Comparison of ENCODE assay signal across 17 cellular contexts in the genomic region with DNA sequence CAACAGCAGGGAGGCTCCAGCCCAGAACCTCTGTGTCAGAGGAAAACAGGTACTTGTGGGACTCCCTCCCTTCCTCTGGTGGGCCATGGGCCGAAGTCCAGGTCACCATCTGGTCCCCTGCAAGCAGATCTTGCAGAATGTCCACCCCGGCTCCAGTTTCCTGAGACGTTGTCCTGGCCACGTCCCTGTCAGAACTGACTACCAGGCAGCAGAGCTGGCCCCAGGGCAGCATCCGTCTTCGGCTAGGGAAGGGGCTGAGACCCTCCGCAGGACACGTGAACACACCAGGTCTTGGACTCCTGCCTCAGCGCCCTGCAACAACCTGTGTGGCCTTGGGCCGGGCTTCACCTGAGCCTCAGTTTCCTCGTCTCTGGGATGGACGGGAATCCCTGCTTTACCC. TPM values are rescaled to one million over a fixed set of nuclear protein-coding genes. Genes with fewer than 3 reads are reported as not detected.
A peak's percentile ranks its signal among the peaks of the same experiment; 100 is the strongest.
DNase-seq lines count a peak whose midpoint lies in the region; ATAC-seq, FAIRE-seq and TF ChIP-seq lines count a peak whose summit lies in the region.
"Had no signal": no experiment of that assay in that cellular context is flagged by ENCODE, and none has a peak within 500 bp of the region (broad histone marks: within the 10 kb centered on the region; RNA-seq: fewer than 3 reads in every experiment).

No MANE protein-coding gene starts in this region.

- no peak overlapping the region for H3K14ac ChIP-seq in H1 (ENCODE audit: insufficient read length)

- intact Hi-C loops in HepG2 (cut with micrococcal nuclease; ENCODE audit: unreplicated experiment) = no loop called here
- intact Hi-C loops in right lobe of liver (cut with DNase I) = no loop called here

- H4K91ac ChIP-seq in H1 (replicated peaks; ENCODE audit: insufficient read length, low read length) = no peak overlapping the region

- H3K4me2 ChIP-seq in HepG2 (ENCODE audit: low read depth, low read length) = peak overlapping the region; percentile 41
- H3K4me2 ChIP-seq in H1 (ENCODE audit: insufficient read depth in 1 of 2, low read depth in 2 of 2, low read length in 2 of 2) = no peak overlapping the region
- H3K4me2 ChIP-seq: KMS-11 had no signal

- CTCF ChIA-PET in HepG2 (lab: Yijun Ruan, JAX; ENCODE audit: low intra/inter-chr PET ratio, low total read pairs) = no interaction called here
- CTCF ChIA-PET in H1 (lab: Charles Lee; ENCODE audit: partially characterized antibody) = interaction anchor here (0.9 to 2.3 kb wide), 4 partner anchors 8 to 20 kb away, joined by 3 to 6 read pairs (median 4); no protein-coding TSS in a partner anchor

- no peaks in the 10 kb centered on the region for H3K79me1 ChIP-seq in H1 (ENCODE audit: low read depth, low read length)

- no peak overlapping the region for H4K5ac ChIP-seq in H1 (ENCODE audit: insufficient read length, low read depth, low read length)

- H2BK120ac ChIP-seq in H1 (replicated peaks; ENCODE audit: low read depth, low read length) = no peak overlapping the region

- in situ Hi-C loops in HepG2 (cut with HindIII; ENCODE audit: extremely low pct_ligation_motif_present, low pct_unique_long_range_greater_than_20kb) = no loop called here

- no peak for TF ChIP-seq POLR2A in HepG2 (IDR thresholded peaks at IDR 0.05; ENCODE audit: insufficient read depth in 1 of 2, low read depth in 2 of 2, low read length in 2 of 2)
- TF ChIP-seq POLR2A in right lobe of liver (IDR thresholded peaks at IDR 0.05) = no peak
- no peak for TF ChIP-seq POLR2A in H1 (IDR thresholded peaks at IDR 0.05; ENCODE audit: control extremely low read depth in 1 of 2, low read depth in 2 of 2, low read length in 2 of 2)

- no peak overlapping the region for H2BK15ac ChIP-seq in H1 (ENCODE audit: low read length)

- no peak overlapping the region for H2AFZ ChIP-seq in HepG2 (ENCODE audit: low read length)
- no peak overlapping the region for H2AFZ ChIP-seq in H1 (ENCODE audit: low read length)
- H2AFZ ChIP-seq: GM23248 had no signal

- no peak for TF ChIP-seq CTCF in HepG2 (CRISPR knock-in tag; IDR thresholded peaks at IDR 0.05)
- TF ChIP-seq CTCF in right lobe of liver (IDR thresholded peaks at IDR 0.05) = no peak
- no peak for TF ChIP-seq CTCF in H1 (IDR thresholded peaks at IDR 0.05; ENCODE audit: control extremely low read depth in 1 of 3, insufficient read depth in 1 of 3, low read depth in 1 of 3, low read length in 3 of 3)
- no peak for TF ChIP-seq CTCF in neutrophil (IDR thresholded peaks at IDR 0.05)
- no peak for TF ChIP-seq CTCF in coronary artery (IDR thresholded peaks at IDR 0.05)

- H3K9me3 ChIP-seq in HepG2 (ENCODE audit: low read length) = no peaks in the 10 kb centered on the region
- no peaks in the 10 kb centered on the region for H3K9me3 ChIP-seq in right lobe of liver
- no peaks in the 10 kb centered on the region for H3K9me3 ChIP-seq in H1 (ENCODE audit: insufficient read depth in 2 of 2, low read depth in 1 of 2, low read length in 1 of 2)
- no peaks in the 10 kb centered on the region for H3K9me3 ChIP-seq in neutrophil
- H3K9me3 ChIP-seq: BLaER1 treated with 17β-estradiol and CSF1 and Interleukin-3, amounts not matched to agents 10 nM and 100 nM had no signal

- ATAC-seq in HepG2 (no peak; the same call in 1 of the 3 replicates), right lobe of liver (no peak), GM21381 (IDR thresholded peaks at IDR 0.05; ENCODE audit: unreplicated experiment) (no peak)

- H2BK20ac ChIP-seq in H1 (ENCODE audit: low read length) = no peak overlapping the region

- no peaks in the 10 kb centered on the region for H3K79me2 ChIP-seq in HepG2 (ENCODE audit: insufficient read depth, low read length)
- H3K79me2 ChIP-seq in H1 (ENCODE audit: control insufficient read depth in 1 of 2, insufficient read depth in 2 of 2, low read length in 2 of 2) = no peaks in the 10 kb centered on the region

- no peak overlapping the region for H2BK5ac ChIP-seq in H1 (ENCODE audit: low read depth, low read length)

- H3K23ac ChIP-seq in H1 (ENCODE audit: insufficient read length) = no peak overlapping the region

- no peak overlapping the region for H3K56ac ChIP-seq in H1 (replicated peaks; ENCODE audit: insufficient read length, low read depth, low read length)

- no peak overlapping the region for H3K4ac ChIP-seq in H1 (replicated peaks; ENCODE audit: insufficient read length, low read depth, low read length)

- BruUV-seq in HepG2 (replicated peaks; lab: Mats Ljungman, UMichigan) = no TSS peak

- H2BK12ac ChIP-seq in H1 (ENCODE audit: low read depth, low read length) = no peak overlapping the region; the same call in 1 of the 2 replicates

- no peak overlapping the region for H2AK5ac ChIP-seq in H1 (ENCODE audit: low read depth, low read length)

- H4K20me1 ChIP-seq in HepG2 (ENCODE audit: insufficient read depth, low read length) = no peaks in the 10 kb centered on the region
- no peaks in the 10 kb centered on the region for H4K20me1 ChIP-seq in H1 (replicated peaks in 1 of 2; ENCODE audit: control insufficient read depth in 1 of 2, insufficient read depth in 2 of 2, low read length in 2 of 2)
- H4K20me1 ChIP-seq: BLaER1 treated with 17β-estradiol and CSF1 and Interleukin-3, amounts not matched to agents 10 nM and 100 nM had no signal

- H3K27me3 ChIP-seq in HepG2 (ENCODE audit: control insufficient read depth in 1 of 2, insufficient read depth in 2 of 2, low read length in 2 of 2) = peaks cover 2 to 54% of the 10 kb centered on the region in 2 experiments; a peak in 4 of 5 replicates
- no peaks in the 10 kb centered on the region for H3K27me3 ChIP-seq in right lobe of liver
- H3K27me3 ChIP-seq in H1 (replicated peaks in 1 of 4; ENCODE audit: control insufficient read depth in 3 of 4, extremely low read depth in 1 of 4, insufficient read depth in 3 of 4, low read length in 3 of 4) = peaks cover 0 to 7% (median under 1%) of the 10 kb centered on the region in 4 experiments; a peak in 2 of 7 replicates
- H3K27me3 ChIP-seq in neutrophil = peaks cover 20% of the 10 kb centered on the region

- no peak overlapping the region for H3K9ac ChIP-seq in HepG2 (ENCODE audit: insufficient read depth, low read depth, low read length)
- H3K9ac ChIP-seq in H1 (replicated peaks in 1 of 4; ENCODE audit: extremely low read depth in 1 of 4, low read depth in 3 of 4, low read length in 3 of 4) = no peak overlapping the region
- H3K9ac ChIP-seq: GM23248, KMS-11 had no signal

- DNase-seq in HepG2 (ENCODE audit: low spot score) (no peak), right lobe of liver (no peak), H1 (ENCODE audit: low read depth in 1 of 2, low spot score in 2 of 2) (no peak), coronary artery (ENCODE audit: low spot score) (no peak), COR-L47 (lab: John Stamatoyannopoulos, UW) (no peak)
- DNase-seq: ACHN; CD4-positive, alpha-beta T cell; DMS153; DND-41; GDM1; GM23248; H7 had no signal

- TF ChIP-seq EP300 in HepG2 (IDR thresholded peaks at IDR 0.05; ENCODE audit: low read depth in 2 of 2, low read length in 2 of 2) (no peak), HepG2 (CRISPR knock-in tag; IDR thresholded peaks at IDR 0.05; ENCODE audit: borderline replicate concordance) (no peak), H1 (IDR thresholded peaks at IDR 0.05; ENCODE audit: borderline replicate concordance in 1 of 2, low read depth in 2 of 2, low read length in 2 of 2) (no peak)

- 27% methylated on average over 11 of the region's 12 CpGs for WGBS in HepG2 (ENCODE audit: low lambda C conversion rate)
- no CpG with 5 or more reads among the region's 12 CpGs for WGBS in right lobe of liver (ENCODE audit: insufficient coverage, low coverage, low lambda C conversion rate, missing lambda C conversion rate)
- 83% methylated on average over 12 of the region's 12 CpGs; no CpG with 5 or more reads in 1 of the 2 experiments for WGBS in H1 (ENCODE audit: extremely low coverage in 1 of 2, insufficient coverage in 1 of 2, insufficient read length in 1 of 2, insufficient replicate concordance in 2 of 2, low coverage in 1 of 2, low lambda C conversion rate in 2 of 2, missing lambda C conversion rate in 1 of 2), 2 experiments

- H4K8ac ChIP-seq in H1 (ENCODE audit: extremely low read depth, insufficient read depth, low read length) = peak overlapping the region; percentile 69; the same call in 1 of the 2 replicates

- H3K27ac ChIP-seq in HepG2 (ENCODE audit: extremely low read length, insufficient read depth, low read length) = no peak overlapping the region
- H3K27ac ChIP-seq in right lobe of liver = no peak overlapping the region
- no peak overlapping the region for H3K27ac ChIP-seq in H1 (ENCODE audit: low read depth, low read length)
- peak overlapping the region; percentile 63 for H3K27ac ChIP-seq in neutrophil
- H3K27ac ChIP-seq in coronary artery = no peak overlapping the region
- H3K27ac ChIP-seq: BLaER1 treated with 17β-estradiol and CSF1 and Interleukin-3, amounts not matched to agents 10 nM and 100 nM; GM23248; KMS-11 had no signal

- H3K4me1 ChIP-seq in HepG2 (ENCODE audit: insufficient read depth, low read length) (peaks cover 56% of the 10 kb centered on the region), right lobe of liver (peaks cover 0 to 29% (median 4%) of the 10 kb centered on the region in 4 donors), H1 (replicated peaks in 1 of 4; ENCODE audit: control insufficient read depth in 3 of 4, insufficient read depth in 4 of 4, low read length in 3 of 4) (peaks cover 0 to 5% (median 2%) of the 10 kb centered on the region in 4 experiments; a peak in 5 of 7 replicates), neutrophil (ENCODE audit: control insufficient read depth in 1 of 2, insufficient read depth in 1 of 2, low read depth in 1 of 2, low read length in 1 of 2) (peaks cover 52 to 57% of the 10 kb centered on the region in 2 experiments)

- peaks cover 3% of the 10 kb centered on the region for H3K23me2 ChIP-seq in H1 (ENCODE audit: low read depth, low read length)

- no peak for FAIRE-seq in HepG2 (lab: Jason Lieb, UNC)
- no peak for FAIRE-seq in H1 (lab: Jason Lieb, UNC)
- FAIRE-seq: GM12892 had no signal

- H3K36me3 ChIP-seq in HepG2 (replicated peaks in 1 of 2; ENCODE audit: control insufficient read depth in 1 of 2, insufficient read depth in 2 of 2, low read length in 2 of 2) (no peaks in the 10 kb centered on the region), right lobe of liver (no peaks in the 10 kb centered on the region), H1 (ENCODE audit: control insufficient read depth in 2 of 4, insufficient read depth in 4 of 4, low read length in 3 of 4) (no peaks in the 10 kb centered on the region), neutrophil (no peaks in the 10 kb centered on the region)
- H3K36me3 ChIP-seq: BLaER1 treated with 17β-estradiol and CSF1 and Interleukin-3, amounts not matched to agents 10 nM and 100 nM had no signal

- H3K4me3 ChIP-seq in HepG2 (replicated peaks in 1 of 3; ENCODE audit: insufficient read depth in 1 of 3, low read depth in 2 of 3, low read length in 3 of 3) (peak overlapping the region in 1 of 3 experiments; percentile 25; a peak in 1 of 6 replicates), right lobe of liver (no peak overlapping the region), H1 (ENCODE audit: extremely low read depth in 1 of 4, insufficient read depth in 2 of 4, low read depth in 3 of 4, low read length in 4 of 4) (no peak overlapping the region), neutrophil (ENCODE audit: low read depth in 1 of 2, low read length in 1 of 2) (peak overlapping the region in 1 of 2 experiments; percentile 4), coronary artery (no peak overlapping the region)
- H3K4me3 ChIP-seq: BLaER1 treated with 17β-estradiol and CSF1 and Interleukin-3, amounts not matched to agents 10 nM and 100 nM; GM23248 had no signal

- no peak overlapping the region for H3K18ac ChIP-seq in H1 (ENCODE audit: extremely low read depth, low read length)

- POLR2A ChIA-PET in HepG2 (lab: Yijun Ruan, JAX) (interaction anchor here (2.4 to 2.6 kb wide), 2 partner anchors 8 to 18 kb away, joined by 13 to 31 read pairs; a partner anchor contains a TSS), H1 (lab: Charles Lee; ENCODE audit: partially characterized antibody) (no interaction called here)

- TF ChIP-seq RAD21 in HepG2 (CRISPR knock-in tag; IDR thresholded peaks at IDR 0.05) (no peak), H1 (IDR thresholded peaks at IDR 0.05 in 1 of 2, conservative IDR thresholded peaks at IDR 0.05 in 1 of 2; ENCODE audit: low read depth in 2 of 2, low read length in 2 of 2) (no peak)

RNA-seq across cellular contexts. Expression of a gene that starts 9.1 kb away (rescaled TPM):
- total RNA-seq in HepG2 (2016; rRNA removed; fragmentation: Illumina TruSeq; extraction: Trizol) (1.6 and 4.3 TPM in 2 replicates), right lobe of liver (1 to 10 TPM; 3.5 to 8.3 (median 5.1) TPM)
- total RNA-seq in HepG2 (2016; cell fraction: cytosol; rRNA removed; fragmentation: Illumina TruSeq; extraction: Trizol; ENCODE audit: low read depth) = 0.79 and 1.0 TPM in 2 replicates
- 1.7 and 3.8 TPM in 2 replicates for total RNA-seq in HepG2 (2016; cell fraction: insoluble cytoplasmic fraction; rRNA removed; fragmentation: Illumina TruSeq; extraction: Trizol)
- 2.3 and 2.6 TPM in 2 replicates for total RNA-seq in HepG2 (2016; cell fraction: membrane; rRNA removed; fragmentation: Illumina TruSeq; extraction: Trizol)
- total RNA-seq in HepG2 (2016; cell fraction: nucleus; rRNA removed; fragmentation: Illumina TruSeq; extraction: Trizol) = 4.3 and 4.4 TPM in 2 replicates
- polyA plus RNA-seq in HepG2 (2011; rRNA removed) (40.7 and 47.7 TPM in 2 replicates), H1 (2011; rRNA removed) (23.9 and 27.0 TPM in 2 replicates)
- polyA plus RNA-seq in HepG2 (2011; cell fraction: cytosol; rRNA removed) = 43.8 and 46.4 TPM in 2 replicates
- polyA plus RNA-seq in HepG2 (2011; cell fraction: nucleus; rRNA removed) = 49.0 and 56.6 TPM in 2 replicates
- 26.9 and 29.1 TPM in 2 replicates for polyA plus RNA-seq in HepG2 (2012)
- polyA plus RNA-seq in HepG2 (2016; cell fraction: cytosol; fragmentation: Illumina TruSeq; extraction: Trizol; ENCODE audit: low read depth) = 4.3 and 5.2 TPM in 2 replicates
- polyA plus RNA-seq in HepG2 (2016; cell fraction: insoluble cytoplasmic fraction; fragmentation: Illumina TruSeq; extraction: Trizol; ENCODE audit: low read depth) = 19.3 and 22.7 TPM in 2 replicates
- 3.2 and 3.3 TPM in 2 replicates for polyA plus RNA-seq in HepG2 (2016; cell fraction: membrane; fragmentation: Illumina TruSeq; extraction: Trizol; ENCODE audit: low read depth)
- 26.1 and 26.5 TPM in 2 replicates for polyA plus RNA-seq in HepG2 (2016; cell fraction: nucleus; fragmentation: Illumina TruSeq; extraction: Trizol; ENCODE audit: insufficient read depth, low read depth)
- 30.4 and 51.6 TPM in 2 replicates for polyA minus RNA-seq in HepG2 (2011; rRNA and poly(A)+ RNA removed; ENCODE audit: low replicate concordance)
- polyA minus RNA-seq in HepG2 (2011; cell fraction: cytosol; rRNA and poly(A)+ RNA removed) = 17.5 and 20.8 TPM in 2 replicates
- polyA minus RNA-seq in HepG2 (2011; cell fraction: nucleus; rRNA and poly(A)+ RNA removed) = 17.8 and 23.6 TPM in 2 replicates
- 22.2 and 22.6 TPM in 2 replicates for total RNA-seq in H1 (2021; fragmentation: NEBNext Ultra II Directional; extraction: Animal tissue kit (Norgen Biotek cat#: 25700))
- polyA plus RNA-seq in H1 (2011; cell fraction: cytosol; rRNA removed) = 30.9 TPM
- polyA plus RNA-seq in H1 (2011; cell fraction: nucleus; rRNA removed) = 34.6 TPM
- polyA plus RNA-seq in H1 (2012, experiment 1 of 2) = 18.6 to 28.0 TPM (median 26.1 TPM) in 4 replicates
- polyA plus RNA-seq in H1 (2012, experiment 2 of 2) = 15.9 TPM
- 14.0 TPM for polyA plus RNA-seq in H1 (2013, experiment 1 of 2)
- polyA plus RNA-seq in H1 (2013, experiment 2 of 2) = 14.8 TPM
- 26.9 and 27.6 TPM in 2 replicates for polyA minus RNA-seq in H1 (2011; rRNA and poly(A)+ RNA removed)
- polyA minus RNA-seq in H1 (2011; cell fraction: cytosol; rRNA and poly(A)+ RNA removed) = 15.3 TPM
- 13.2 TPM for polyA minus RNA-seq in H1 (2011; cell fraction: nucleus; rRNA and poly(A)+ RNA removed)

RNA-seq across cellular contexts. Expression of a gene that starts 21.6 kb away (rescaled TPM):
- 25.7 and 37.0 TPM in 2 replicates for total RNA-seq in HepG2 (2016; rRNA removed; fragmentation: Illumina TruSeq; extraction: Trizol)
- total RNA-seq in HepG2 (2016; cell fraction: cytosol; rRNA removed; fragmentation: Illumina TruSeq; extraction: Trizol; ENCODE audit: low read depth) = 4.3 and 5.1 TPM in 2 replicates
- 25.2 and 37.3 TPM in 2 replicates for total RNA-seq in HepG2 (2016; cell fraction: insoluble cytoplasmic fraction; rRNA removed; fragmentation: Illumina TruSeq; extraction: Trizol)
- total RNA-seq in HepG2 (2016; cell fraction: membrane; rRNA removed; fragmentation: Illumina TruSeq; extraction: Trizol) = 14.7 and 16.2 TPM in 2 replicates
- 30.4 and 35.0 TPM in 2 replicates for total RNA-seq in HepG2 (2016; cell fraction: nucleus; rRNA removed; fragmentation: Illumina TruSeq; extraction: Trizol)
- polyA plus RNA-seq in HepG2 (2011; rRNA removed) = 21.0 and 23.2 TPM in 2 replicates
- polyA plus RNA-seq in HepG2 (2011; cell fraction: cytosol; rRNA removed) = 21.9 and 27.5 TPM in 2 replicates
- 11.4 TPM in 2 replicates for polyA plus RNA-seq in HepG2 (2011; cell fraction: nucleus; rRNA removed)
- 13.7 and 19.5 TPM in 2 replicates for polyA plus RNA-seq in HepG2 (2012)
- polyA plus RNA-seq in HepG2 (2016; cell fraction: cytosol; fragmentation: Illumina TruSeq; extraction: Trizol; ENCODE audit: low read depth) = 5.2 and 6.1 TPM in 2 replicates
- 20.1 and 21.3 TPM in 2 replicates for polyA plus RNA-seq in HepG2 (2016; cell fraction: insoluble cytoplasmic fraction; fragmentation: Illumina TruSeq; extraction: Trizol; ENCODE audit: low read depth)
- 10.2 and 12.2 TPM in 2 replicates for polyA plus RNA-seq in HepG2 (2016; cell fraction: membrane; fragmentation: Illumina TruSeq; extraction: Trizol; ENCODE audit: low read depth)
- 32.4 and 36.2 TPM in 2 replicates for polyA plus RNA-seq in HepG2 (2016; cell fraction: nucleus; fragmentation: Illumina TruSeq; extraction: Trizol; ENCODE audit: insufficient read depth, low read depth)
- 79.7 and 80.7 TPM in 2 replicates for polyA minus RNA-seq in HepG2 (2011; rRNA and poly(A)+ RNA removed; ENCODE audit: low replicate concordance)
- 17.0 and 17.7 TPM in 2 replicates for polyA minus RNA-seq in HepG2 (2011; cell fraction: cytosol; rRNA and poly(A)+ RNA removed)
- polyA minus RNA-seq in HepG2 (2011; cell fraction: nucleus; rRNA and poly(A)+ RNA removed) = 15.6 and 15.8 TPM in 2 replicates
- total RNA-seq in right lobe of liver = 10 to 100 TPM in 4 of 6 experiments, 1 to 10 TPM in 2; 9.3 to 12.4 (median 10.4) TPM
- total RNA-seq in H1 (2021; fragmentation: NEBNext Ultra II Directional; extraction: Animal tissue kit (Norgen Biotek cat#: 25700)) = 24.4 and 27.7 TPM in 2 replicates
- polyA plus RNA-seq in H1 (2011; rRNA removed) = 35.1 and 42.4 TPM in 2 replicates
- 27.6 TPM for polyA plus RNA-seq in H1 (2011; cell fraction: cytosol; rRNA removed)
- polyA plus RNA-seq in H1 (2011; cell fraction: nucleus; rRNA removed) = 26.7 TPM
- polyA plus RNA-seq in H1 (2012, experiment 1 of 2) = 18.2 to 28.0 TPM (median 25.3 TPM) in 4 replicates
- 24.2 TPM for polyA plus RNA-seq in H1 (2012, experiment 2 of 2)
- 19.1 TPM for polyA plus RNA-seq in H1 (2013, experiment 1 of 2)
- 22.3 TPM for polyA plus RNA-seq in H1 (2013, experiment 2 of 2)
- 63.8 TPM in 2 replicates for polyA minus RNA-seq in H1 (2011; rRNA and poly(A)+ RNA removed)
- 16.7 TPM for polyA minus RNA-seq in H1 (2011; cell fraction: cytosol; rRNA and poly(A)+ RNA removed)
- polyA minus RNA-seq in H1 (2011; cell fraction: nucleus; rRNA and poly(A)+ RNA removed) = 22.6 TPM
